8 cellular contexts compared by ENCODE assay signal in genomic region chr1:145962157-145963102, GRCh38.
A peak's percentile ranks its signal among the peaks of the same experiment; 100 is the strongest.
DNase-seq lines count a peak whose midpoint lies in the region; ATAC-seq lines count a peak whose summit lies in the region.

No MANE protein-coding gene starts in this region.

- DNase-seq in NCI-H524 (lab: John Stamatoyannopoulos, UW) = peak; percentile 38 to 53
- DNase-seq in NCI-H524 treated with DMSO at 0.1 percent for 48 hours (lab: John Stamatoyannopoulos, UW) = no peak
- peak in 3 of 5 experiments; percentile 25 to 40 (median 27) for DNase-seq in T-helper 2 cell
- no peak for DNase-seq in memory B cell (ENCODE audit: low spot score in 2 of 2)
- DNase-seq in stimulated activated naive CD8-positive, alpha-beta T cell treated with anti-CD3 and anti-CD28 coated beads, Interleukin-15, amount 100 ng/mL, for 72 hours = peak in 1 of 2 donors; percentile 30
- no peak for DNase-seq in kidney tubule cell (ENCODE audit: low spot score)

- peaks cover 50% of the 10 kb centered on the region for H3K4me1 Mint-ChIP-seq in memory B cell
- peaks cover 54% of the 10 kb centered on the region for H3K4me1 Mint-ChIP-seq in stimulated activated naive CD8-positive, alpha-beta T cell treated with anti-CD3 and anti-CD28 coated beads, Interleukin-15, amount 100 ng/mL, for 72 hours

- H3K36me3 Mint-ChIP-seq in memory B cell = peaks cover 1% of the 10 kb centered on the region

- H3K27ac ChIP-seq in cingulate gyrus (ENCODE audit: low read depth, low read length) = peak overlapping the region; percentile 98

- ATAC-seq in memory B cell (ENCODE audit: low read depth) = no peak
- ATAC-seq in stimulated activated naive CD8-positive, alpha-beta T cell treated with anti-CD3 and anti-CD28 coated beads, Interleukin-15, amount 100 ng/mL, for 72 hours = no peak
- no peak for ATAC-seq in HG03342 (IDR thresholded peaks at IDR 0.05; ENCODE audit: unreplicated experiment)

- no peaks in the 10 kb centered on the region for H3K27me3 Mint-ChIP-seq in memory B cell
- no peaks in the 10 kb centered on the region for H3K27me3 Mint-ChIP-seq in stimulated activated naive CD8-positive, alpha-beta T cell treated with anti-CD3 and anti-CD28 coated beads, Interleukin-15, amount 100 ng/mL, for 72 hours

- no peaks in the 10 kb centered on the region for H3K9me3 Mint-ChIP-seq in memory B cell
- H3K9me3 Mint-ChIP-seq in stimulated activated naive CD8-positive, alpha-beta T cell treated with anti-CD3 and anti-CD28 coated beads, Interleukin-15, amount 100 ng/mL, for 72 hours = peaks cover 0 to 2% of the 10 kb centered on the region in 2 donors

- H3K27ac Mint-ChIP-seq in memory B cell = peak overlapping the region; percentile 74
- peak overlapping the region; percentile 89 to 91 for H3K27ac Mint-ChIP-seq in stimulated activated naive CD8-positive, alpha-beta T cell treated with anti-CD3 and anti-CD28 coated beads, Interleukin-15, amount 100 ng/mL, for 72 hours

- peak overlapping the region; percentile 86 for H3K4me3 Mint-ChIP-seq in memory B cell
- H3K4me3 Mint-ChIP-seq in stimulated activated naive CD8-positive, alpha-beta T cell treated with anti-CD3 and anti-CD28 coated beads, Interleukin-15, amount 100 ng/mL, for 72 hours = peak overlapping the region; percentile 90 to 91

Comparison
In these comparisons a context has a peak if more than half of its experiments do, and no peak if none do; other contexts are left out.
1. DNase-seq: peak in NCI-H524 (2 of 2) and T-helper 2 cell (3 of 5); none in NCI-H524 treated with DMSO at 0.1 percent for 48 hours (single experiment), memory B cell (0 of 2) and kidney tubule cell (single experiment).